9 cellular contexts compared by ENCODE assay signal in genomic region chr4:145487626-145488025, GRCh38. TPM values are rescaled to one million over a fixed set of nuclear protein-coding genes. Genes with fewer than 3 reads are reported as not detected.
DNase-seq lines count a peak whose midpoint lies in the region; ATAC-seq and TF ChIP-seq lines count a peak whose summit lies in the region.
"Had no signal": no experiment of that assay in that cellular context is flagged by ENCODE, and none has a peak within 500 bp of the region (broad histone marks: within the 10 kb centered on the region; RNA-seq: fewer than 3 reads in every experiment).

No MANE protein-coding gene starts in this region.

- peak; percentile 62 for DNase-seq in activated CD4-positive, alpha-beta T cell treated with anti-CD3 and anti-CD28 coated beads for 36 hours
- no peak for DNase-seq in activated CD4-positive, alpha-beta T cell treated with anti-CD3 and anti-CD28 coated beads, Interleukin-2, amount 50 U/mL, for 4 hours
- DNase-seq in natural killer cell (no peak), DMS53 treated with DMSO at 0.1 percent for 48 hours (lab: John Stamatoyannopoulos, UW; ENCODE audit: unreplicated experiment) (no peak), hepatocyte (ENCODE audit: low spot score) (no peak), hypothalamus (lab: John Stamatoyannopoulos, UW) (no peak)
- DNase-seq: occipital lobe had no signal

- no peaks in the 10 kb centered on the region for H3K36me3 ChIP-seq in hepatocyte (replicated peaks; ENCODE audit: insufficient read depth, low read depth)

- intact Hi-C loops in activated CD4-positive, alpha-beta T cell treated with anti-CD3 and anti-CD28 coated beads for 36 hours (cut with DNase I, micrococcal nuclease): loop anchor here (1.0 to 10.0 kb wide), 6 partner anchors 188 to 1973 kb away; partner anchors contain the start of genes ABCE1 (in 1 of the 2), ANAPC10 (in 1 of the 2), OTUD4 (in 1 of the 2) and SMARCA5 (in 1 of the 2)
- intact Hi-C loops in natural killer cell (cut with micrococcal nuclease): no loop called here

- H3K27me3 Mint-ChIP-seq in activated CD4-positive, alpha-beta T cell treated with anti-CD3 and anti-CD28 coated beads for 36 hours: peaks cover 5% of the 10 kb centered on the region
- H3K27me3 Mint-ChIP-seq in natural killer cell (ENCODE audit: low read depth in 2 of 2): no peaks in the 10 kb centered on the region

- no peaks in the 10 kb centered on the region for H3K9me2 ChIP-seq in hepatocyte (replicated peaks; ENCODE audit: insufficient read depth)

- peak; percentile 93 for ATAC-seq in activated CD4-positive, alpha-beta T cell treated with anti-CD3 and anti-CD28 coated beads for 36 hours
- ATAC-seq in GM21529 (IDR thresholded peaks at IDR 0.05; ENCODE audit: unreplicated experiment): peak; percentile 97
- ATAC-seq in HG03457 (IDR thresholded peaks at IDR 0.05; ENCODE audit: unreplicated experiment): peak; percentile 94
- peak; percentile 22 to 91 (median 85) for ATAC-seq in natural killer cell

- H3K27ac ChIP-seq in hepatocyte: no peak overlapping the region

- H3K27me3 ChIP-seq in hepatocyte: no peaks in the 10 kb centered on the region

- CTCF ChIA-PET in activated CD4-positive, alpha-beta T cell treated with anti-CD3 and anti-CD28 coated beads for 36 hours (lab: Charles Lee): interaction anchor here (0.9 to 1.2 kb wide), 2 partner anchors 101 to 254 kb away, joined by 3 read pairs; no protein-coding TSS in a partner anchor

- TF ChIP-seq CTCF in natural killer cell (IDR thresholded peaks at IDR 0.05): no peak
- no peak for TF ChIP-seq CTCF in hepatocyte (IDR thresholded peaks at IDR 0.05; ENCODE audit: poor library complexity)

- no peak overlapping the region for H2AFZ ChIP-seq in hepatocyte

- H4K20me1 ChIP-seq in hepatocyte (ENCODE audit: insufficient read depth, poor library complexity, severe bottlenecking): peaks cover 28% of the 10 kb centered on the region

- no peak overlapping the region for H3K27ac Mint-ChIP-seq in activated CD4-positive, alpha-beta T cell treated with anti-CD3 and anti-CD28 coated beads for 36 hours
- no peak overlapping the region for H3K27ac Mint-ChIP-seq in natural killer cell

- H3K9me3 Mint-ChIP-seq in activated CD4-positive, alpha-beta T cell treated with anti-CD3 and anti-CD28 coated beads for 36 hours (ENCODE audit: low read depth): no peaks in the 10 kb centered on the region
- H3K9me3 Mint-ChIP-seq in natural killer cell: no peaks in the 10 kb centered on the region

- peaks cover 20% of the 10 kb centered on the region for H3K4me1 Mint-ChIP-seq in activated CD4-positive, alpha-beta T cell treated with anti-CD3 and anti-CD28 coated beads for 36 hours
- H3K4me1 Mint-ChIP-seq in natural killer cell: peaks cover 0 to 5% of the 10 kb centered on the region in 2 donors

- no peak overlapping the region for H3K4me3 Mint-ChIP-seq in activated CD4-positive, alpha-beta T cell treated with anti-CD3 and anti-CD28 coated beads for 36 hours
- no peak overlapping the region for H3K4me3 Mint-ChIP-seq in natural killer cell

- WGBS in hepatocyte (ENCODE audit: low lambda C conversion rate, missing lambda C conversion rate): 90% methylated on average over 3 of the region's 3 CpGs

- POLR2A ChIA-PET in activated CD4-positive, alpha-beta T cell treated with anti-CD3 and anti-CD28 coated beads for 36 hours (lab: Charles Lee): no interaction called here

- H3K79me2 ChIP-seq in hepatocyte: peaks cover 97% of the 10 kb centered on the region

- H3K36me3 Mint-ChIP-seq in activated CD4-positive, alpha-beta T cell treated with anti-CD3 and anti-CD28 coated beads for 36 hours (ENCODE audit: low read depth): no peaks in the 10 kb centered on the region
- no peaks in the 10 kb centered on the region for H3K36me3 Mint-ChIP-seq in natural killer cell

- no peak overlapping the region for H3K4me2 ChIP-seq in hepatocyte

- peaks cover 11% of the 10 kb centered on the region for H3K4me1 ChIP-seq in hepatocyte (ENCODE audit: insufficient read depth)

- H3K9me3 ChIP-seq in hepatocyte (ENCODE audit: low read depth): no peaks in the 10 kb centered on the region

- no peak overlapping the region for H3K4me3 ChIP-seq in hepatocyte

RNA-seq across cellular contexts. Expression of gene SMAD1, which starts 6.0 kb away (rescaled TPM):
- 10 to 100 TPM in 1 of 2 experiments, 1 to 10 TPM in 1; 5.3 to 10.7 TPM for total RNA-seq in activated CD4-positive, alpha-beta T cell treated with anti-CD3 and anti-CD28 coated beads for 36 hours
- total RNA-seq in natural killer cell (10 to 100 TPM in 1 of 3 donors, 1 to 10 TPM in 2; 2.2 to 12.8 (median 9.9) TPM), hepatocyte (21.2 and 24.1 TPM in 2 replicates)
- 10.5 and 18.1 TPM in 2 replicates for polyA plus RNA-seq in hepatocyte
